Comparison of ENCODE assay signal across 1 cellular context in the genomic region with DNA sequence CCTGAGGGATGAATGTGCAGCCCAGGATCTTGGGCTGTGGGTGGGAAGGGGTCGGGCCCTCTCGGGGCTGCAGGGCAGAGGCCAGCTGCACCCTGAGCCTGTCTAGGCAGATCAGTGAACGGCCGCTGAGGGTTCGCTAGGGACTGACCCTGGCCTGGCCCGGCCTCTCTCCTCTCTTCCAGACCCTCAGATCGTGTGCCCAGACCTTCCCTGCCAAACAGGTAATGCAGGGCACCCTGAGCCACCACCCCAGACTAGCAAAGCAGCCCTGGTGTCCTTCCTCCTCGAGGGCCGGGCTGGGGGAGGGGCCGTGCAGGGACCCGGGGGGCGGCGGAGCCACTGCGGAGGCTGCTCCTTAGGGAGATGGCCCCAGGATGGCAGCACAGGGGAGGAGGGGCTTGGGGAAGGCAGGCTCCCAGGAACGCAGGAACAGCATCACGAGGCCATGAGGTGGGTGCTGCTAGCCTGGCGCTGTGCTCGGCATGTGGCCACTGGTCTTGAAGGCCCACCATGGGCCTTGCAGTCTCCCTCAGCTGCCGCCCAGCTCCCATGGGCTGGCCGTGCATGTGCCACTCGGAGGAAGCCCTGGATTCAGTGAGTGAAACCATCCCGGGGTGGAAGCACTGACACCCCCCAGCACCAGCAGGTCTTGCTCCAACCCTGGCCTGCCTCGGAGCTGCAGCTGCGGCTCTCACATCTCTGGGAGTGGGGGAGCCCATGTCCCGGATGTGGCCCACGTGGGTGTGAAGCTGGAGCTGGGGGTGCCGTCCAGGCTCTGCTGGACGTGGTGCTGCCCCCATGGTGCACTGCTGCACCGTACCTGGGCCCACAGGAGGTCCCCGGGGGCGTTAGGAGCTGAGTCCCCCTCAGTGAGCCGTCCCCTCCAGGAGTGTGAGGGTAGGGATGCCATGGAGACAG.
TF ChIP-seq lines count a peak whose summit lies in the region.

No MANE protein-coding gene starts in this region.

TF ChIP-seq in WTC11, 78 proteins besides CTCF, POLR2A, EP300 and RAD21 (continued from another document):
- TF ChIP-seq STAT6 (CRISPR knock-in tag; conservative IDR thresholded peaks at IDR 0.05; ENCODE audit: low read depth): no peak
